ENCODE assay signal across 15 cellular contexts in genomic region chr6:46273911-46274310, GRCh38.
DNase-seq lines count a peak whose midpoint lies in the region; ATAC-seq and TF ChIP-seq lines count a peak whose summit lies in the region.
"Had no signal": no experiment of that assay in that cellular context is flagged by ENCODE, and none has a peak within 500 bp of the region (broad histone marks: within the 10 kb centered on the region; RNA-seq: fewer than 3 reads in every experiment).

No MANE protein-coding gene starts in this region.

- no peaks in the 10 kb centered on the region for H3K4me1 Mint-ChIP-seq in neural progenitor cell
- H3K4me1 Mint-ChIP-seq in GM23338, result no peaks in the 10 kb centered on the region
- H3K4me1 Mint-ChIP-seq: CD14-positive monocyte had no signal

- H3K4me3 ChIP-seq in heart left ventricle (no peak overlapping the region), retinal pigment epithelial cell (ENCODE audit: low read length) (no peak overlapping the region), neural progenitor cell (no peak overlapping the region), GM23338 (no peak overlapping the region)
- H3K4me3 ChIP-seq: HAP-1 had no signal

- TF ChIP-seq CTCF in heart left ventricle (IDR thresholded peaks at IDR 0.05) (no peak), retinal pigment epithelial cell (conservative IDR thresholded peaks at IDR 0.05; ENCODE audit: low read depth, low read length) (no peak), neural progenitor cell (IDR thresholded peaks at IDR 0.05) (no peak), GM23338 (conservative IDR thresholded peaks at IDR 0.05; ENCODE audit: low read depth in 2 of 2) (no peak)

- ATAC-seq in left ventricle myocardium superior (peak; percentile 10), heart left ventricle (no peak), left lobe of liver (peak; percentile 87), GM23338 (no peak)
- ATAC-seq: CD8-positive, alpha-beta T cell had no signal

- no peaks in the 10 kb centered on the region for H3K36me3 ChIP-seq in heart left ventricle
- no peaks in the 10 kb centered on the region for H3K36me3 ChIP-seq in neural progenitor cell
- H3K36me3 ChIP-seq in GM23338 (ENCODE audit: insufficient read depth), result no peaks in the 10 kb centered on the region
- H3K36me3 ChIP-seq: HAP-1 had no signal

- no peak overlapping the region for H3K27ac Mint-ChIP-seq in neural progenitor cell
- H3K27ac Mint-ChIP-seq in GM23338, result no peak overlapping the region
- H3K27ac Mint-ChIP-seq: CD14-positive monocyte; CD8-positive, alpha-beta T cell had no signal

- H3K9ac ChIP-seq in neural progenitor cell, result no peak overlapping the region

- 39 to 64% (median 46%) methylated on average over 2 of the region's 2 CpGs for WGBS in heart left ventricle, 4 donors

- DNase-seq in left ventricle myocardium superior (no peak), heart left ventricle (no peak), astrocyte of the hippocampus (ENCODE audit: low read depth, low spot score) (peak; percentile 37), left lobe of liver (ENCODE audit: low spot score) (no peak), retinal pigment epithelial cell (ENCODE audit: low read depth) (peak; percentile 31), neural progenitor cell (ENCODE audit: low spot score) (no peak), GM23338 (ENCODE audit: low spot score) (no peak)
- no peak for DNase-seq in activated CD4-positive, CD25-positive, alpha-beta regulatory T cell treated with anti-CD3 and anti-CD28 coated beads, Interleukin-2, amount 50 U/mL, for 72 hours
- DNase-seq: Caco-2; CD8-positive, alpha-beta T cell; DND-41; GDM1 had no signal

- no peak for TF ChIP-seq POLR2A in heart left ventricle (IDR thresholded peaks at IDR 0.05)

- H3K4me1 ChIP-seq in heart left ventricle (peaks cover 0 to 58% (median 12%) of the 10 kb centered on the region in 12 donors), neural progenitor cell (no peaks in the 10 kb centered on the region), GM23338 (ENCODE audit: insufficient read depth) (no peaks in the 10 kb centered on the region)
- H3K4me1 ChIP-seq: Caco-2, HAP-1 had no signal

- no peak overlapping the region for H3K4me3 Mint-ChIP-seq in neural progenitor cell
- no peak overlapping the region for H3K4me3 Mint-ChIP-seq in GM23338
- H3K4me3 Mint-ChIP-seq: CD14-positive monocyte; CD8-positive, alpha-beta T cell had no signal

- no peaks in the 10 kb centered on the region for H3F3A ChIP-seq in neural progenitor cell (ENCODE audit: low read depth)
- no peaks in the 10 kb centered on the region for H3F3A ChIP-seq in GM23338 (replicated peaks; ENCODE audit: low read depth)

- H3K9me2 ChIP-seq in GM23338 (ENCODE audit: insufficient read depth), result no peaks in the 10 kb centered on the region

- H3K27me3 Mint-ChIP-seq in neural progenitor cell (ENCODE audit: insufficient read depth, low read depth) (no peaks in the 10 kb centered on the region), GM23338 (ENCODE audit: insufficient read depth, low read depth, poor library complexity) (no peaks in the 10 kb centered on the region)

- H3K79me2 ChIP-seq in neural progenitor cell (ENCODE audit: low read depth) (no peaks in the 10 kb centered on the region), GM23338 (replicated peaks; ENCODE audit: insufficient read depth) (no peaks in the 10 kb centered on the region)

- no peak overlapping the region for H3K4me2 ChIP-seq in neural progenitor cell
- H3K4me2 ChIP-seq in GM23338, result no peak overlapping the region

- H3K9me3 ChIP-seq in heart left ventricle (no peaks in the 10 kb centered on the region), neural progenitor cell (ENCODE audit: low read depth) (no peaks in the 10 kb centered on the region)
- H3K9me3 ChIP-seq: Caco-2, HAP-1 had no signal

- no peaks in the 10 kb centered on the region for H4K20me1 ChIP-seq in neural progenitor cell (ENCODE audit: low read depth)
- no peaks in the 10 kb centered on the region for H4K20me1 ChIP-seq in GM23338 (replicated peaks; ENCODE audit: insufficient read depth)

- H3K36me3 Mint-ChIP-seq in neural progenitor cell, result no peaks in the 10 kb centered on the region
- H3K36me3 Mint-ChIP-seq in GM23338 (ENCODE audit: low read depth), result no peaks in the 10 kb centered on the region
- H3K36me3 Mint-ChIP-seq: CD14-positive monocyte; CD8-positive, alpha-beta T cell had no signal

- H3K27me3 ChIP-seq in heart left ventricle (no peaks in the 10 kb centered on the region), neural progenitor cell (no peaks in the 10 kb centered on the region), GM23338 (ENCODE audit: insufficient read depth) (no peaks in the 10 kb centered on the region)

- intact Hi-C loops in left ventricle myocardium superior (cut with micrococcal nuclease) (no loop called here), heart left ventricle (cut with DNase I) (no loop called here)

- no peak overlapping the region for H2AFZ ChIP-seq in neural progenitor cell (replicated peaks)
- no peak overlapping the region for H2AFZ ChIP-seq in GM23338

- no peaks in the 10 kb centered on the region for H3K9me3 Mint-ChIP-seq in neural progenitor cell
- H3K9me3 Mint-ChIP-seq in GM23338, result no peaks in the 10 kb centered on the region
- H3K9me3 Mint-ChIP-seq: CD8-positive, alpha-beta T cell had no signal

- H3K27ac ChIP-seq in heart left ventricle (no peak overlapping the region), neural progenitor cell (no peak overlapping the region), GM23338 (ENCODE audit: low read depth) (no peak overlapping the region)
- H3K27ac ChIP-seq: 22Rv1 had no signal

TF ChIP-seq in GM23338, 12 proteins besides CTCF, POLR2A, EP300 and RAD21 (continues in another document):
- TF ChIP-seq EZH2phosphoT487 (IDR thresholded peaks at IDR 0.05; ENCODE audit: unreplicated experiment) (no peak), ZNF331 (CRISPR knock-in tag; IDR thresholded peaks at IDR 0.05; ENCODE audit: low read depth) (no peak), ZNF462 (CRISPR knock-in tag; IDR thresholded peaks at IDR 0.05) (no peak)

Comparison
In these comparisons a context has a peak if more than half of its experiments do, and no peak if none do; other contexts are left out.
1. ATAC-seq: peak in left ventricle myocardium superior (single experiment) and left lobe of liver (single experiment); none in heart left ventricle (0 of 4) and GM23338 (single experiment).
2. DNase-seq: peak in astrocyte of the hippocampus (single experiment) and retinal pigment epithelial cell (single experiment); none in left ventricle myocardium superior (single experiment), heart left ventricle (0 of 5), left lobe of liver (single experiment), activated CD4-positive, CD25-positive, alpha-beta regulatory T cell treated with anti-CD3 and anti-CD28 coated beads, Interleukin-2, amount 50 U/mL, for 72 hours (single experiment), neural progenitor cell (single experiment) and GM23338 (single experiment).